In the genomic region with DNA sequence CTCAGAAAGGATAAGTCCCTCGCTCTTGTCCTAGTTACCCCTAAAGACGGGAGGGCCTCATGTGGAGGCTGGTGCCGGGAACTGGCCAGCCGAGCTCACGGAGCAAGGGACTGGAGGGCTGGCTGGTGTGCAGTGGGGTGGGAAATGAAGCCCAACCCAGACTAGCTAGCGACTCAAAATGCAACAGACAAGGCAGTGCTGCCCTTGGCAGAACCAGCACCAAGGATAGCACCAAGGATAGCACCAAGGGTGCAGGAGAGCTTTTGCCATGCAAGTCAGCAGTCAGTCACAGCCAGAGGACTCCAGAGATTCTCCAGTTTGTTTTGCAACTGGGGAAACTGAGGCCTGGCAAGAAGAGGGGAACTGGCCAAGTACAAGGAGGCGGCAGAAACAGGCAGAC, we compare ENCODE assay signal across 2 cellular contexts.
A peak's percentile ranks its signal among the peaks of the same experiment; 100 is the strongest.
TF ChIP-seq lines count a peak whose summit lies in the region.

No MANE protein-coding gene starts in this region.

TF ChIP-seq in GM23338, 12 proteins besides CTCF, POLR2A, EP300 and RAD21:
- TF ChIP-seq, protein P1, sequence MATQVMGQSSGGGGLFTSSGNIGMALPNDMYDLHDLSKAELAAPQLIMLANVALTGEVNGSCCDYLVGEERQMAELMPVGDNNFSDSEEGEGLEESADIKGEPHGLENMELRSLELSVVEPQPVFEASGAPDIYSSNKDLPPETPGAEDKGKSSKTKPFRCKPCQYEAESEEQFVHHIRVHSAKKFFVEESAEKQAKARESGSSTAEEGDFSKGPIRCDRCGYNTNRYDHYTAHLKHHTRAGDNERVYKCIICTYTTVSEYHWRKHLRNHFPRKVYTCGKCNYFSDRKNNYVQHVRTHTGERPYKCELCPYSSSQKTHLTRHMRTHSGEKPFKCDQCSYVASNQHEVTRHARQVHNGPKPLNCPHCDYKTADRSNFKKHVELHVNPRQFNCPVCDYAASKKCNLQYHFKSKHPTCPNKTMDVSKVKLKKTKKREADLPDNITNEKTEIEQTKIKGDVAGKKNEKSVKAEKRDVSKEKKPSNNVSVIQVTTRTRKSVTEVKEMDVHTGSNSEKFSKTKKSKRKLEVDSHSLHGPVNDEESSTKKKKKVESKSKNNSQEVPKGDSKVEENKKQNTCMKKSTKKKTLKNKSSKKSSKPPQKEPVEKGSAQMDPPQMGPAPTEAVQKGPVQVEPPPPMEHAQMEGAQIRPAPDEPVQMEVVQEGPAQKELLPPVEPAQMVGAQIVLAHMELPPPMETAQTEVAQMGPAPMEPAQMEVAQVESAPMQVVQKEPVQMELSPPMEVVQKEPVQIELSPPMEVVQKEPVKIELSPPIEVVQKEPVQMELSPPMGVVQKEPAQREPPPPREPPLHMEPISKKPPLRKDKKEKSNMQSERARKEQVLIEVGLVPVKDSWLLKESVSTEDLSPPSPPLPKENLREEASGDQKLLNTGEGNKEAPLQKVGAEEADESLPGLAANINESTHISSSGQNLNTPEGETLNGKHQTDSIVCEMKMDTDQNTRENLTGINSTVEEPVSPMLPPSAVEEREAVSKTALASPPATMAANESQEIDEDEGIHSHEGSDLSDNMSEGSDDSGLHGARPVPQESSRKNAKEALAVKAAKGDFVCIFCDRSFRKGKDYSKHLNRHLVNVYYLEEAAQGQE (IDR thresholded peaks at IDR 0.05; ENCODE audit: unreplicated experiment): peak; percentile 74
- TF ChIP-seq JUNB (IDR thresholded peaks at IDR 0.05; ENCODE audit: unreplicated experiment) (no peak), STAT1 (IDR thresholded peaks at IDR 0.05; ENCODE audit: unreplicated experiment) (no peak), NANOG (IDR thresholded peaks at IDR 0.05; ENCODE audit: borderline replicate concordance) (no peak)
TF ChIP-seq in GM23338: peak in this region for 1.

TF ChIP-seq in SK-N-SH, 30 proteins besides CTCF, POLR2A, EP300 and RAD21 (continued from another document):
- TF ChIP-seq, protein P1 (IDR thresholded peaks at IDR 0.05; ENCODE audit: low read depth, low read length): peak; percentile 96
- no peak for TF ChIP-seq GABPA (IDR thresholded peaks at IDR 0.05; ENCODE audit: low read depth)
